ENCODE assay signal across 23 cellular contexts in genomic region chr3:54835701-54836100, GRCh38.
"Had no signal": no experiment of that assay in that cellular context is flagged by ENCODE, and none has a peak within 500 bp of the region (broad histone marks: within the 10 kb centered on the region; RNA-seq: fewer than 3 reads in every experiment).

No MANE protein-coding gene starts in this region.

- H3K27me3 ChIP-seq: ovary, right atrium auricular region, right lobe of liver, transverse colon, upper lobe of right lung had no signal

- H3K4me3 Mint-ChIP-seq: immature natural killer cell; memory B cell; naive B cell; natural killer cell; stimulated activated memory B cell treated with anti-CD40 and anti-IgM and Interleukin-4, amounts not matched to agents 10 μg/mL and 1 μg/mL and 100 μg/mL, for 72 hours; stimulated activated naive CD8-positive, alpha-beta T cell treated with anti-CD3 and anti-CD28 coated beads, Interleukin-15, amount 100 ng/mL, for 72 hours had no signal

- H3K4me1 ChIP-seq: left ventricle myocardium inferior, right atrium auricular region, right lobe of liver, transverse colon, upper lobe of right lung had no signal

- H3K36me3 ChIP-seq: left ventricle myocardium inferior, ovary, right atrium auricular region, right lobe of liver, transverse colon, upper lobe of right lung had no signal

- H3K27me3 Mint-ChIP-seq: memory B cell; naive B cell; progenitor cell of endocrine pancreas; stimulated activated memory B cell treated with anti-CD40 and anti-IgM and Interleukin-4, amounts not matched to agents 10 μg/mL and 1 μg/mL and 100 μg/mL, for 72 hours; stimulated activated naive CD8-positive, alpha-beta T cell treated with anti-CD3 and anti-CD28 coated beads, Interleukin-15, amount 100 ng/mL, for 72 hours had no signal

- ATAC-seq: natural killer cell; right lobe of liver; stimulated activated memory B cell treated with anti-CD40 and anti-IgM and Interleukin-4, amounts not matched to agents 10 μg/mL and 1 μg/mL and 100 μg/mL, for 72 hours; stimulated activated naive CD8-positive, alpha-beta T cell treated with anti-CD3 and anti-CD28 coated beads, Interleukin-15, amount 100 ng/mL, for 72 hours; upper lobe of right lung had no signal

- H3K27ac ChIP-seq: left ventricle myocardium inferior, ovary, right atrium auricular region, right lobe of liver, transverse colon, upper lobe of right lung had no signal

- H3K9me3 ChIP-seq: ovary, right atrium auricular region, right lobe of liver had no signal

- FAIRE-seq: islet of Langerhans, urothelium cell line had no signal

- DNase-seq: hypothalamus; immature natural killer cell; left ventricle myocardium inferior; naive B cell; natural killer cell; ovary; right lobe of liver; stimulated activated CD4-positive, alpha-beta T cell treated with anti-CD3 and anti-CD28 coated beads, Interleukin-1b, Interleukin-23, amount 100 ng/mL, for 48 hours; stimulated activated CD4-positive, alpha-beta T cell treated with anti-CD3 and anti-CD28 coated beads, Interleukin-2, amount 100 ng/mL, for 48 hours; stimulated activated CD4-positive, alpha-beta T cell treated with anti-CD3 and anti-CD28 coated beads, Interleukin-4, amount 100 ng/mL, for 4 hours; stimulated activated CD8-positive, alpha-beta memory T cell treated with anti-CD3 and anti-CD28 coated beads, Interleukin-4, amount 100 ng/mL, for 48 hours; stimulated activated naive CD4-positive, alpha-beta T cell treated with Interleukin-2 at 50 U/mL for 16 hours; stimulated activated naive CD8-positive, alpha-beta T cell treated with anti-CD3 and anti-CD28 coated beads, Interleukin-15, amount 100 ng/mL, for 72 hours; transverse colon; upper lobe of right lung had no signal

- H3K9me3 Mint-ChIP-seq: memory B cell; stimulated activated memory B cell treated with anti-CD40 and anti-IgM and Interleukin-4, amounts not matched to agents 10 μg/mL and 1 μg/mL and 100 μg/mL, for 72 hours; stimulated activated naive CD8-positive, alpha-beta T cell treated with anti-CD3 and anti-CD28 coated beads, Interleukin-15, amount 100 ng/mL, for 72 hours had no signal

- H3K4me3 ChIP-seq: left ventricle myocardium inferior, lung, ovary, right atrium auricular region, right lobe of liver, smooth muscle cell, transverse colon, upper lobe of right lung had no signal

- H3K4me1 Mint-ChIP-seq: immature natural killer cell; memory B cell; naive B cell; natural killer cell; stimulated activated memory B cell treated with anti-CD40 and anti-IgM and Interleukin-4, amounts not matched to agents 10 μg/mL and 1 μg/mL and 100 μg/mL, for 72 hours; stimulated activated naive CD8-positive, alpha-beta T cell treated with anti-CD3 and anti-CD28 coated beads, Interleukin-15, amount 100 ng/mL, for 72 hours had no signal

- H3K36me3 Mint-ChIP-seq: immature natural killer cell; memory B cell; naive B cell; natural killer cell; stimulated activated memory B cell treated with anti-CD40 and anti-IgM and Interleukin-4, amounts not matched to agents 10 μg/mL and 1 μg/mL and 100 μg/mL, for 72 hours had no signal

- H3K27ac Mint-ChIP-seq: immature natural killer cell; memory B cell; naive B cell; natural killer cell; progenitor cell of endocrine pancreas; stimulated activated memory B cell treated with anti-CD40 and anti-IgM and Interleukin-4, amounts not matched to agents 10 μg/mL and 1 μg/mL and 100 μg/mL, for 72 hours had no signal
